In genomic region chr1:58816747-58817221, GRCh38 we compare ENCODE assay signal across 8 cellular contexts. TPM values are rescaled to one million over a fixed set of nuclear protein-coding genes. Genes with fewer than 3 reads are reported as not detected.
DNase-seq lines count a peak whose midpoint lies in the region; TF ChIP-seq lines count a peak whose summit lies in the region.

No MANE protein-coding gene starts in this region.

- no peaks in the 10 kb centered on the region for H3K27me3 ChIP-seq in CD8-positive, alpha-beta memory T cell (ENCODE audit: insufficient read depth, low read length, poor library complexity, severe bottlenecking)
- H3K27me3 ChIP-seq in neural progenitor cell, result peaks cover 49% of the 10 kb centered on the region

- CTCF ChIA-PET in CD8-positive, alpha-beta memory T cell (lab: Charles Lee), result interaction anchor here (1.8 kb wide), 1 partner anchor 35 kb away, joined by 5 read pairs; no protein-coding TSS in a partner anchor

- peaks cover 35% of the 10 kb centered on the region for H3K4me1 ChIP-seq in CD8-positive, alpha-beta memory T cell (ENCODE audit: insufficient read depth, low read length)
- H3K4me1 ChIP-seq in neural progenitor cell, result peaks cover 6% of the 10 kb centered on the region

- H3K9me3 Mint-ChIP-seq in CD8-positive, alpha-beta memory T cell, result no peaks in the 10 kb centered on the region
- no peaks in the 10 kb centered on the region for H3K9me3 Mint-ChIP-seq in neural progenitor cell

- H3K27ac ChIP-seq in CD8-positive, alpha-beta memory T cell (ENCODE audit: low read depth, low read length), result peak overlapping the region; percentile 57
- no peak overlapping the region for H3K27ac ChIP-seq in neural progenitor cell

- H2AFZ ChIP-seq in neural progenitor cell (replicated peaks), result peak overlapping the region; percentile 92

- no peak overlapping the region for H3K9ac ChIP-seq in neural progenitor cell

- TF ChIP-seq CTCF in NB4 (IDR thresholded peaks at IDR 0.05; ENCODE audit: low read depth, low read length) (no peak), neural progenitor cell (IDR thresholded peaks at IDR 0.05) (no peak), GM13976 (IDR thresholded peaks at IDR 0.05; ENCODE audit: borderline replicate concordance, control extremely low read depth, extremely low read depth, insufficient read depth, missing control alignments) (no peak)

- no peaks in the 10 kb centered on the region for H4K20me1 ChIP-seq in neural progenitor cell (ENCODE audit: low read depth)

- H3F3A ChIP-seq in neural progenitor cell (ENCODE audit: low read depth), result no peaks in the 10 kb centered on the region

- peak overlapping the region; percentile 73 for H3K4me2 ChIP-seq in neural progenitor cell

- H3K79me2 ChIP-seq in neural progenitor cell (ENCODE audit: low read depth), result no peaks in the 10 kb centered on the region

- H3K36me3 Mint-ChIP-seq in CD8-positive, alpha-beta memory T cell, result peaks cover 0 to 6% (median 4%) of the 10 kb centered on the region in 3 donors
- H3K36me3 Mint-ChIP-seq in neural progenitor cell, result no peaks in the 10 kb centered on the region

- no peak for TF ChIP-seq POLR2A in NB4 (IDR thresholded peaks at IDR 0.05; ENCODE audit: extremely low read depth, insufficient read length)

- peak overlapping the region; percentile 86 to 99 (median 96) for H3K27ac Mint-ChIP-seq in CD8-positive, alpha-beta memory T cell
- no peak overlapping the region for H3K27ac Mint-ChIP-seq in neural progenitor cell

- POLR2A ChIA-PET in CD8-positive, alpha-beta memory T cell (lab: Charles Lee), result interaction anchor here (0.6 to 3.0 kb wide), 3 partner anchors 32 to 270 kb away, joined by 3 to 24 read pairs (median 4); partner anchors contain the start of genes JUN and OMA1

- no peak for DNase-seq in CD8-positive, alpha-beta memory T cell
- DNase-seq in NB4 (ENCODE audit: low read depth), result no peak
- DNase-seq in dermis blood vessel endothelial cell, result peak; percentile 60
- no peak for DNase-seq in neural progenitor cell (ENCODE audit: low spot score)
- DNase-seq in NCI-H82 (lab: John Stamatoyannopoulos, UW), result no peak
- no peak for DNase-seq in SHP77 (lab: John Stamatoyannopoulos, UW)
- DNase-seq in GM13976 (ENCODE audit: low spot score), result no peak
- DNase-seq in NCI-H128 (lab: John Stamatoyannopoulos, UW; ENCODE audit: unreplicated experiment), result no peak

- H3K4me3 ChIP-seq in CD8-positive, alpha-beta memory T cell (ENCODE audit: low read length), result peak overlapping the region; percentile 83
- H3K4me3 ChIP-seq in NB4 (ENCODE audit: low read depth, low read length) (peak overlapping the region; percentile 46), neural progenitor cell (peak overlapping the region; percentile 45)

- peak overlapping the region; percentile 91 to 98 (median 91) for H3K4me3 Mint-ChIP-seq in CD8-positive, alpha-beta memory T cell
- peak overlapping the region; percentile 86 for H3K4me3 Mint-ChIP-seq in neural progenitor cell

- no peaks in the 10 kb centered on the region for H3K9me3 ChIP-seq in CD8-positive, alpha-beta memory T cell (ENCODE audit: low read length)
- no peaks in the 10 kb centered on the region for H3K9me3 ChIP-seq in neural progenitor cell (ENCODE audit: low read depth)

- no peaks in the 10 kb centered on the region for H3K27me3 Mint-ChIP-seq in CD8-positive, alpha-beta memory T cell
- H3K27me3 Mint-ChIP-seq in neural progenitor cell (ENCODE audit: insufficient read depth, low read depth), result peaks cover 3% of the 10 kb centered on the region

- no peaks in the 10 kb centered on the region for H3K36me3 ChIP-seq in CD8-positive, alpha-beta memory T cell (ENCODE audit: insufficient read depth, low read length)
- no peaks in the 10 kb centered on the region for H3K36me3 ChIP-seq in neural progenitor cell

- in situ Hi-C loops in GM13976 (cut with MboI; ENCODE audit: low sequenced_read_pairs, unreplicated experiment), result no loop called here

- peaks cover 34 to 51% (median 43%) of the 10 kb centered on the region in 3 donors for H3K4me1 Mint-ChIP-seq in CD8-positive, alpha-beta memory T cell
- peaks cover 17% of the 10 kb centered on the region for H3K4me1 Mint-ChIP-seq in neural progenitor cell

RNA-seq across cellular contexts. Expression of gene JUN, which starts 32.9 kb away (rescaled TPM):
- 10 to 100 TPM; 25.5 to 27.7 TPM for total RNA-seq in CD8-positive, alpha-beta memory T cell
- 163 TPM for polyA plus RNA-seq in CD8-positive, alpha-beta memory T cell
- total RNA-seq in dermis blood vessel endothelial cell (73.5 and 159 TPM in 2 replicates), neural progenitor cell (ENCODE audit: low replicate concordance) (10.2 and 16.8 TPM in 2 replicates)
